In genomic region chr1:94462606-94463005, GRCh38 we compare ENCODE assay signal across 19 cellular contexts.
"Had no signal": no experiment of that assay in that cellular context is flagged by ENCODE, and none has a peak within 500 bp of the region (broad histone marks: within the 10 kb centered on the region; RNA-seq: fewer than 3 reads in every experiment).

No MANE protein-coding gene starts in this region.

- H3K27ac Mint-ChIP-seq: activated CD8-positive, alpha-beta T cell treated with anti-CD3 and anti-CD28 coated beads, Interleukin-2, amount 10 ng/mL, durations not matched to agents 7 days and 5 days; activated naive CD8-positive, alpha-beta T cell had no signal

- H3K9me3 ChIP-seq: tibial artery had no signal

- H3K4me3 Mint-ChIP-seq: activated CD8-positive, alpha-beta T cell treated with anti-CD3 and anti-CD28 coated beads, Interleukin-2, amount 10 ng/mL, durations not matched to agents 7 days and 5 days; activated naive CD8-positive, alpha-beta T cell; central memory CD8-positive, alpha-beta T cell; naive thymus-derived CD8-positive, alpha-beta T cell had no signal

- H3K9me3 Mint-ChIP-seq: central memory CD8-positive, alpha-beta T cell; naive thymus-derived CD8-positive, alpha-beta T cell had no signal

- H3K27ac ChIP-seq: brain microvascular endothelial cell, foreskin keratinocyte, tibial artery had no signal

- H3K27me3 ChIP-seq: brain microvascular endothelial cell, foreskin keratinocyte, tibial artery had no signal

- H3K4me1 ChIP-seq: foreskin keratinocyte, tibial artery had no signal

- H3K4me3 ChIP-seq: lung, tibial artery had no signal

- DNase-seq: activated CD4-positive, alpha-beta T cell treated with anti-CD3 and anti-CD28 coated beads for 4 hours; activated CD8-positive, alpha-beta memory T cell treated with anti-CD3 and anti-CD28 coated beads, Interleukin-2, amount 50 U/mL, for 4 hours; activated CD8-positive, alpha-beta T cell treated with anti-CD3 and anti-CD28 coated beads, Interleukin-2, amount 10 ng/mL, durations not matched to agents 7 days and 5 days; activated gamma-delta T cell; activated T-cell treated with anti-CD3 and anti-CD28 coated beads, Interleukin-2, amount 50 U/mL, for 48 hours; anterior cingulate cortex; brain microvascular endothelial cell; effector CD8-positive, alpha-beta T cell; foreskin keratinocyte; kidney glomerular epithelial cell; naive thymus-derived CD8-positive, alpha-beta T cell; stimulated activated CD4-positive, alpha-beta T cell treated with anti-CD3 and anti-CD28 coated beads, Interleukin-2, amount 100 ng/mL, for 24 hours; T-helper 1 cell; tibial artery had no signal

- H3K27me3 Mint-ChIP-seq: activated naive CD8-positive, alpha-beta T cell; central memory CD8-positive, alpha-beta T cell; naive thymus-derived CD8-positive, alpha-beta T cell had no signal

- ATAC-seq: activated CD8-positive, alpha-beta T cell treated with anti-CD3 and anti-CD28 coated beads, Interleukin-2, amount 10 ng/mL, durations not matched to agents 7 days and 5 days; foreskin keratinocyte; naive thymus-derived CD8-positive, alpha-beta T cell; sciatic nerve; SK-N-SH treated with all-trans-retinoic acid at 6 μM for 48 hours had no signal
